23 cellular contexts compared by ENCODE assay signal in genomic region chrX:128804828-128805227, GRCh38.
"Had no signal": no experiment of that assay in that cellular context is flagged by ENCODE, and none has a peak within 500 bp of the region (broad histone marks: within the 10 kb centered on the region; RNA-seq: fewer than 3 reads in every experiment).

No MANE protein-coding gene starts in this region.

- H3K27me3 ChIP-seq: MG63, SJSA1 had no signal

- DNase-seq: IMR-90, Karpas-422, KG1, MG63, NCI-H1092, NCI-H1105 treated with DMSO at 0.1 percent for 48 hours, NCI-H1417 treated with DMSO at 0.1 percent for 48 hours, NCI-H187, NCI-H2029, NCI-H2081 treated with DMSO at 0.1 percent for 48 hours, NCI-H2171, NCI-H226, NCI-H446, NCI-H510A, NCI-H524 treated with DMSO at 0.1 percent for 48 hours, NCI-H774, OCI-M1, Right ventricle myocardium superior, RPMI8226, SIG-M5 had no signal

- ATAC-seq: HepG2 had no signal

- H3K4me1 ChIP-seq: SJSA1 had no signal

- H3K27ac ChIP-seq: SJSA1, SK-N-MC had no signal

- H3K36me3 ChIP-seq: MG63, SJSA1 had no signal

- H3K4me3 ChIP-seq: MG63, SJSA1, SK-N-MC had no signal

- H3K9me3 ChIP-seq: MG63, SJSA1 had no signal
